Comparison of ENCODE assay signal across 19 cellular contexts in the genomic region with DNA sequence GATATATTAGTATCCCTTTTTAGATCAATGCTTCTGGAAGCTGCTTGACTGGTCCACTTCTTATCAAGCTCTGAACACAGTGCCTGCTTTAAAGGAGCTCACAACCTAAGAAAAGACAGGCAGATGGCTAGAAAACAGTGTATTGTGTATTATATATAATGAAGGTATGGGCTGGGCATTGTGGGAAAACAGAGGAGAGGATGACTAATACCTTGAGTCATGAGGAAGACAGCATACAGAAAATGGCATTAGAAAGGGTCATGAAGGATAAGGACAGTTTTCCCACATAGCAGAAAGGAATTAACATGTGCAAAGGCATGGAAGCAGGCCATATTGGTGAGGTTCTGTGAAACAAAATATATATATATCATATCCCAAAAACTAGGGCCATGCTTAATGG.
DNase-seq lines count a peak whose midpoint lies in the region; ATAC-seq and TF ChIP-seq lines count a peak whose summit lies in the region.
"Had no signal": no experiment of that assay in that cellular context is flagged by ENCODE, and none has a peak within 500 bp of the region (broad histone marks: within the 10 kb centered on the region; RNA-seq: fewer than 3 reads in every experiment).

No MANE protein-coding gene starts in this region.

- H2AFZ ChIP-seq in smooth muscle cell (ENCODE audit: low read depth) (no peak overlapping the region), Karpas-422 (ENCODE audit: low read length) (no peak overlapping the region)

- peaks cover 68% of the 10 kb centered on the region for H3K4me1 Mint-ChIP-seq in activated naive CD4-positive, alpha-beta T cell treated with anti-CD3 and anti-CD28 coated beads, Interleukin-2, amount 50 U/mL, for 24 hours

- no peaks in the 10 kb centered on the region for H3K27me3 ChIP-seq in smooth muscle cell (ENCODE audit: low read depth)
- H3K27me3 ChIP-seq in Karpas-422 (ENCODE audit: low read length): no peaks in the 10 kb centered on the region
- H3K27me3 ChIP-seq: neutrophil had no signal

- peak overlapping the region; percentile 29 for H3K4me2 ChIP-seq in smooth muscle cell
- no peak overlapping the region for H3K4me2 ChIP-seq in Karpas-422 (ENCODE audit: low read depth, low read length, poor library complexity, severe bottlenecking)

- H3K27ac ChIP-seq in RWPE1 (no peak overlapping the region), smooth muscle cell (ENCODE audit: low read depth) (peak overlapping the region; percentile 73), Karpas-422 (ENCODE audit: low read length) (no peak overlapping the region)
- H3K27ac ChIP-seq: neutrophil had no signal

- no peaks in the 10 kb centered on the region for H3K27me3 Mint-ChIP-seq in activated naive CD4-positive, alpha-beta T cell treated with anti-CD3 and anti-CD28 coated beads, Interleukin-2, amount 50 U/mL, for 24 hours

- ATAC-seq in GM18861 (IDR thresholded peaks at IDR 0.05; ENCODE audit: unreplicated experiment): no peak
- ATAC-seq: activated CD8-positive, alpha-beta memory T cell treated with anti-CD3 and anti-CD28 coated beads, Interleukin-2, amount 10 ng/mL, durations not matched to agents 7 days and 5 days; stimulated activated naive CD8-positive, alpha-beta T cell treated with anti-CD3 and anti-CD28 coated beads, Interleukin-15, Interleukin-2, amounts not matched to agents 100 U/mL and 50 U/mL, for 24 hours had no signal

- no peaks in the 10 kb centered on the region for H3K36me3 ChIP-seq in smooth muscle cell (ENCODE audit: low read depth)
- H3K36me3 ChIP-seq in Karpas-422 (ENCODE audit: insufficient read depth, low read length): no peaks in the 10 kb centered on the region
- H3K36me3 ChIP-seq: neutrophil had no signal

- H3F3A ChIP-seq in smooth muscle cell (ENCODE audit: low read depth): peaks cover 5% of the 10 kb centered on the region

- H3K79me2 ChIP-seq in smooth muscle cell (ENCODE audit: low read depth): no peaks in the 10 kb centered on the region
- H3K79me2 ChIP-seq in Karpas-422 (ENCODE audit: low read length): no peaks in the 10 kb centered on the region

- TF ChIP-seq CTCF in RWPE1 (conservative IDR thresholded peaks at IDR 0.05; ENCODE audit: low read depth): no peak
- no peak for TF ChIP-seq CTCF in fibroblast of mammary gland (conservative IDR thresholded peaks at IDR 0.05; ENCODE audit: control insufficient read depth, insufficient read depth, low read depth, low read length)
- no peak for TF ChIP-seq CTCF in smooth muscle cell (IDR thresholded peaks at IDR 0.05; ENCODE audit: borderline replicate concordance, insufficient read depth, poor library complexity, severe bottlenecking)
- no peak for TF ChIP-seq CTCF in GM10266 (IDR thresholded peaks at IDR 0.05; ENCODE audit: control insufficient read depth, insufficient read depth, low read depth, missing control alignments)

- H3K4me1 ChIP-seq in smooth muscle cell (ENCODE audit: low read depth) (peaks cover 11% of the 10 kb centered on the region), Karpas-422 (ENCODE audit: low read length) (no peaks in the 10 kb centered on the region)

- H3K4me3 ChIP-seq in fibroblast of mammary gland (ENCODE audit: control insufficient read depth, low read depth, low read length): no peak overlapping the region
- H3K4me3 ChIP-seq in smooth muscle cell: no peak overlapping the region
- H3K4me3 ChIP-seq in Karpas-422 (ENCODE audit: low read length): no peak overlapping the region

- peak overlapping the region; percentile 66 for H3K27ac Mint-ChIP-seq in activated naive CD4-positive, alpha-beta T cell treated with anti-CD3 and anti-CD28 coated beads, Interleukin-2, amount 50 U/mL, for 24 hours
- H3K27ac Mint-ChIP-seq: activated CD8-positive, alpha-beta memory T cell treated with anti-CD3 and anti-CD28 coated beads, Interleukin-2, amount 10 ng/mL, durations not matched to agents 7 days and 5 days; dendritic cell treated with granulocyte-macrophage colony-stimulating factor and Interleukin-4, amounts not matched to agents 40 ng/mL and 50 ng/mL, for 4 days had no signal

- CTCF ChIA-PET in RWPE1 (lab: Yijun Ruan, JAX): interaction anchor here (0.5 to 0.6 kb wide), 2 partner anchors 62 to 279 kb away, joined by 3 read pairs; no protein-coding TSS in a partner anchor

- H3K36me3 Mint-ChIP-seq in activated naive CD4-positive, alpha-beta T cell treated with anti-CD3 and anti-CD28 coated beads, Interleukin-2, amount 50 U/mL, for 24 hours: peaks cover 3% of the 10 kb centered on the region

- DNase-seq in activated naive CD4-positive, alpha-beta T cell treated with Interleukin-2 at 50 U/mL for 16 hours: no peak
- DNase-seq in RWPE1 (ENCODE audit: low spot score): peak; percentile 66
- DNase-seq in fibroblast of mammary gland (ENCODE audit: low read depth): peak; percentile 57
- no peak for DNase-seq in smooth muscle cell (lab: John Stamatoyannopoulos, UW; ENCODE audit: unreplicated experiment)
- no peak for DNase-seq in GM10266 (ENCODE audit: extremely low spot score)
- DNase-seq in Karpas-422: no peak
- DNase-seq: activated CD8-positive, alpha-beta memory T cell treated with anti-CD3 and anti-CD28 coated beads, Interleukin-2, amount 10 ng/mL, durations not matched to agents 7 days and 5 days; activated effector memory CD4-positive, alpha-beta T cell treated with anti-CD3 and anti-CD28 coated beads, Interleukin-2, amount 50 U/mL, for 16 hours; C1 segment of cervical spinal cord; erythroblast; hippocampal formation; midbrain; NCI-H187 treated with DMSO at 0.1 percent for 48 hours; SIG-M5; stimulated activated naive CD8-positive, alpha-beta T cell treated with anti-CD3 and anti-CD28 coated beads, Interleukin-15, Interleukin-2, amounts not matched to agents 100 U/mL and 50 U/mL, for 24 hours had no signal

- no peaks in the 10 kb centered on the region for H3K9me3 ChIP-seq in smooth muscle cell (replicated peaks; ENCODE audit: low read depth)
- H3K9me3 ChIP-seq in Karpas-422 (ENCODE audit: low read length): no peaks in the 10 kb centered on the region
- H3K9me3 ChIP-seq: neutrophil had no signal

- H4K20me1 ChIP-seq in smooth muscle cell (ENCODE audit: low read depth): no peaks in the 10 kb centered on the region
- H4K20me1 ChIP-seq in Karpas-422 (ENCODE audit: insufficient read depth, low read depth, low read length): no peaks in the 10 kb centered on the region

- no peak overlapping the region for H3K4me3 Mint-ChIP-seq in activated naive CD4-positive, alpha-beta T cell treated with anti-CD3 and anti-CD28 coated beads, Interleukin-2, amount 50 U/mL, for 24 hours
- H3K4me3 Mint-ChIP-seq: activated CD8-positive, alpha-beta memory T cell treated with anti-CD3 and anti-CD28 coated beads, Interleukin-2, amount 10 ng/mL, durations not matched to agents 7 days and 5 days; dendritic cell treated with granulocyte-macrophage colony-stimulating factor and Interleukin-4, amounts not matched to agents 40 ng/mL and 50 ng/mL, for 4 days had no signal

- POLR2A ChIA-PET in RWPE1 (lab: Yijun Ruan, JAX; ENCODE audit: low non-redundant PET): no interaction called here

- H3K9ac ChIP-seq in smooth muscle cell (ENCODE audit: low read depth) (no peak overlapping the region), Karpas-422 (ENCODE audit: low read length) (no peak overlapping the region)

- peaks cover 9% of the 10 kb centered on the region for H3K9me3 Mint-ChIP-seq in activated naive CD4-positive, alpha-beta T cell treated with anti-CD3 and anti-CD28 coated beads, Interleukin-2, amount 50 U/mL, for 24 hours
- H3K9me3 Mint-ChIP-seq: dendritic cell treated with granulocyte-macrophage colony-stimulating factor and Interleukin-4, amounts not matched to agents 40 ng/mL and 50 ng/mL, for 4 days had no signal

- H3K9me2 ChIP-seq in Karpas-422 (replicated peaks; ENCODE audit: insufficient read depth, low read length): no peaks in the 10 kb centered on the region

Comparison
In these comparisons a context has a peak if more than half of its experiments do, and no peak if none do; other contexts are left out.
1. DNase-seq: peak in RWPE1 (single experiment) and fibroblast of mammary gland (single experiment); none in activated naive CD4-positive, alpha-beta T cell treated with Interleukin-2 at 50 U/mL for 16 hours (single experiment), smooth muscle cell (single experiment), GM10266 (single experiment) and Karpas-422 (single experiment).